ENCODE assay signal across 2 cellular contexts in genomic region chr16:89925596-89926079, GRCh38.
TF ChIP-seq lines count a peak whose summit lies in the region.

No MANE protein-coding gene starts in this region.

TF ChIP-seq in A549, 52 proteins besides CTCF, POLR2A, EP300 and RAD21:
- TF ChIP-seq HDAC2 (IDR thresholded peaks at IDR 0.05): no peak
- TF ChIP-seq, protein P1, sequence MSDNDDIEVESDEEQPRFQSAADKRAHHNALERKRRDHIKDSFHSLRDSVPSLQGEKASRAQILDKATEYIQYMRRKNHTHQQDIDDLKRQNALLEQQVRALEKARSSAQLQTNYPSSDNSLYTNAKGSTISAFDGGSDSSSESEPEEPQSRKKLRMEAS (IDR thresholded peaks at IDR 0.05): 0 out of 2 replicates have a peak, but pooled peaks have one; percentile 46
- TF ChIP-seq FOXS1 (CRISPR knock-in tag; IDR thresholded peaks at IDR 0.05): no peak
- no peak for TF ChIP-seq SMC3 (IDR thresholded peaks at IDR 0.05)
- TF ChIP-seq REST (IDR thresholded peaks at IDR 0.05): no peak
- TF ChIP-seq ZC3H11A (IDR thresholded peaks at IDR 0.05): no peak
TF ChIP-seq in A549: peak in this region for 1.

TF ChIP-seq in HepG2, 621 proteins besides CTCF, POLR2A, EP300 and RAD21:
- TF ChIP-seq, protein P2, sequence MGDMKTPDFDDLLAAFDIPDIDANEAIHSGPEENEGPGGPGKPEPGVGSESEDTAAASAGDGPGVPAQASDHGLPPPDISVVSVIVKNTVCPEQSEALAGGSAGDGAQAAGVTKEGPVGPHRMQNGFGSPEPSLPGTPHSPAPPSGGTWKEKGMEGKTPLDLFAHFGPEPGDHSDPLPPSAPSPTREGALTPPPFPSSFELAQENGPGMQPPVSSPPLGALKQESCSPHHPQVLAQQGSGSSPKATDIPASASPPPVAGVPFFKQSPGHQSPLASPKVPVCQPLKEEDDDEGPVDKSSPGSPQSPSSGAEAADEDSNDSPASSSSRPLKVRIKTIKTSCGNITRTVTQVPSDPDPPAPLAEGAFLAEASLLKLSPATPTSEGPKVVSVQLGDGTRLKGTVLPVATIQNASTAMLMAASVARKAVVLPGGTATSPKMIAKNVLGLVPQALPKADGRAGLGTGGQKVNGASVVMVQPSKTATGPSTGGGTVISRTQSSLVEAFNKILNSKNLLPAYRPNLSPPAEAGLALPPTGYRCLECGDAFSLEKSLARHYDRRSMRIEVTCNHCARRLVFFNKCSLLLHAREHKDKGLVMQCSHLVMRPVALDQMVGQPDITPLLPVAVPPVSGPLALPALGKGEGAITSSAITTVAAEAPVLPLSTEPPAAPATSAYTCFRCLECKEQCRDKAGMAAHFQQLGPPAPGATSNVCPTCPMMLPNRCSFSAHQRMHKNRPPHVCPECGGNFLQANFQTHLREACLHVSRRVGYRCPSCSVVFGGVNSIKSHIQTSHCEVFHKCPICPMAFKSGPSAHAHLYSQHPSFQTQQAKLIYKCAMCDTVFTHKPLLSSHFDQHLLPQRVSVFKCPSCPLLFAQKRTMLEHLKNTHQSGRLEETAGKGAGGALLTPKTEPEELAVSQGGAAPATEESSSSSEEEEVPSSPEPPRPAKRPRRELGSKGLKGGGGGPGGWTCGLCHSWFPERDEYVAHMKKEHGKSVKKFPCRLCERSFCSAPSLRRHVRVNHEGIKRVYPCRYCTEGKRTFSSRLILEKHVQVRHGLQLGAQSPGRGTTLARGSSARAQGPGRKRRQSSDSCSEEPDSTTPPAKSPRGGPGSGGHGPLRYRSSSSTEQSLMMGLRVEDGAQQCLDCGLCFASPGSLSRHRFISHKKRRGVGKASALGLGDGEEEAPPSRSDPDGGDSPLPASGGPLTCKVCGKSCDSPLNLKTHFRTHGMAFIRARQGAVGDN (CRISPR knock-in tag; IDR thresholded peaks at IDR 0.05): peak; percentile 35; the same call in 1 of the 2 replicates
- TF ChIP-seq CBFB (CRISPR knock-in tag; IDR thresholded peaks at IDR 0.05) (no peak), BRF2 (CRISPR knock-in tag; IDR thresholded peaks at IDR 0.05) (no peak), ZHX1 (CRISPR knock-in tag; IDR thresholded peaks at IDR 0.05; ENCODE audit: low read depth) (no peak), AGO2 (optimal IDR thresholded peaks at IDR 0.05; ENCODE audit: low read depth, low read length) (peak; percentile 59), EEA1 (CRISPR knock-in tag; IDR thresholded peaks at IDR 0.05; ENCODE audit: borderline replicate concordance) (no peak), ETS1 (CRISPR knock-in tag; IDR thresholded peaks at IDR 0.05) (no peak), ZNF546 (CRISPR knock-in tag; conservative IDR thresholded peaks at IDR 0.05) (no peak), TAF15 (IDR thresholded peaks at IDR 0.05; ENCODE audit: low read depth, low read length, poor library complexity, severe bottlenecking) (no peak), ZKSCAN8 (CRISPR knock-in tag; IDR thresholded peaks at IDR 0.05; ENCODE audit: borderline replicate concordance) (no peak), ZIK1 (CRISPR knock-in tag; IDR thresholded peaks at IDR 0.05; ENCODE audit: borderline replicate concordance, low read depth) (0 out of 2 replicates have a peak, but pooled peaks have one; percentile 20), HDAC2 (CRISPR knock-in tag; IDR thresholded peaks at IDR 0.05) (no peak), DDIT3 (CRISPR knock-in tag; IDR thresholded peaks at IDR 0.05) (no peak), PHF20 (CRISPR knock-in tag; IDR thresholded peaks at IDR 0.05) (no peak), ZNF615 (CRISPR knock-in tag; IDR thresholded peaks at IDR 0.05; ENCODE audit: borderline replicate concordance) (no peak), ZNF17 (CRISPR knock-in tag; IDR thresholded peaks at IDR 0.05) (0 out of 2 replicates have a peak, but pooled peaks have one; percentile 9), ZNF709 (CRISPR knock-in tag; IDR thresholded peaks at IDR 0.05) (0 out of 2 replicates have a peak, but pooled peaks have one; percentile 36), ZFP91 (CRISPR knock-in tag; IDR thresholded peaks at IDR 0.05; ENCODE audit: borderline replicate concordance) (peak; percentile 21; the same call in 1 of the 2 replicates), ZSCAN21 (CRISPR knock-in tag; IDR thresholded peaks at IDR 0.05; ENCODE audit: borderline replicate concordance) (no peak), ZNF790 (CRISPR knock-in tag; IDR thresholded peaks at IDR 0.05; ENCODE audit: borderline replicate concordance) (peak; percentile 73; the same call in 1 of the 2 replicates), CSRNP2 (CRISPR knock-in tag; conservative IDR thresholded peaks at IDR 0.05; ENCODE audit: low read depth) (no peak), ZNF646 (CRISPR knock-in tag; IDR thresholded peaks at IDR 0.05) (no peak), ZNF768 (CRISPR knock-in tag; IDR thresholded peaks at IDR 0.05) (peak; percentile 30; the same call in 1 of the 2 replicates), ZNF354B (CRISPR knock-in tag; IDR thresholded peaks at IDR 0.05) (no peak), NCOA2 (CRISPR knock-in tag; IDR thresholded peaks at IDR 0.05) (no peak), KDM5B (CRISPR knock-in tag; IDR thresholded peaks at IDR 0.05; ENCODE audit: borderline replicate concordance) (no peak)
- TF ChIP-seq, protein P3, sequence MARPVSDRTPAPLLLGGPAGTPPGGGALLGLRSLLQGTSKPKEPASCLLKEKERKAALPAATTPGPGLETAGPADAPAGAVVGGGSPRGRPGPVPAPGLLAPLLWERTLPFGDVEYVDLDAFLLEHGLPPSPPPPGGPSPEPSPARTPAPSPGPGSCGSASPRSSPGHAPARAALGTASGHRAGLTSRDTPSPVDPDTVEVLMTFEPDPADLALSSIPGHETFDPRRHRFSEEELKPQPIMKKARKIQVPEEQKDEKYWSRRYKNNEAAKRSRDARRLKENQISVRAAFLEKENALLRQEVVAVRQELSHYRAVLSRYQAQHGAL (CRISPR knock-in tag; IDR thresholded peaks at IDR 0.05; ENCODE audit: not compliant biosample characterization): no peak
